ENCODE assay signal across 12 cellular contexts in the genomic region with DNA sequence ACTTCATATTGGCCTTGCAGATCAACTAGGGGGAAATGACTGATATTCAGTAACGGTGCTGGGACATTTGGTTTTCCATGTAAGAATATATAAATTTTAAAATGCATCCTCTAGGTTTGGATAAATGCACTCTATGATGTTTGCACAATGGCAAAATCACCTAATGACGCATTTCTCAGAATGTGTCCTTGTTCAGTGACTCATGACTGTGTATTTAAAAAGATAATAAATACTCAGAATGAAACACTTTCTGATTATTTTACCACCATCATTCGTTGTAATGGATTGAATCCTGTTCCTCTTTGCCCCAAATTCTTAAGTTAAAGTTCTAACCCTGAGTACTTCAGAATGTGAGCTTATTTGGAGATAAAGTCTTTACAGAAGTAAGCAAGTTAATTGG. TPM values are rescaled to one million over a fixed set of nuclear protein-coding genes. Genes with fewer than 3 reads are reported as not detected.
DNase-seq lines count a peak whose midpoint lies in the region; ATAC-seq and TF ChIP-seq lines count a peak whose summit lies in the region.
"Had no signal": no experiment of that assay in that cellular context is flagged by ENCODE, and none has a peak within 500 bp of the region (broad histone marks: within the 10 kb centered on the region; RNA-seq: fewer than 3 reads in every experiment).

No MANE protein-coding gene starts in this region.

- H3K27me3 ChIP-seq in dorsolateral prefrontal cortex (no peaks in the 10 kb centered on the region), aorta (ENCODE audit: control insufficient read depth in 1 of 2, insufficient read depth in 2 of 2, low read length in 1 of 2) (no peaks in the 10 kb centered on the region)

- peaks cover 70% of the 10 kb centered on the region for H3K4me1 Mint-ChIP-seq in activated naive CD8-positive, alpha-beta T cell treated with anti-CD3 and anti-CD28 coated beads, Interleukin-2, amount 50 U/mL, for 24 hours
- peaks cover 20% of the 10 kb centered on the region for H3K4me1 Mint-ChIP-seq in glutamatergic neuron (ENCODE audit: low read depth, unreplicated experiment)

- peak overlapping the region; percentile 98 for H3K27ac Mint-ChIP-seq in activated naive CD8-positive, alpha-beta T cell treated with anti-CD3 and anti-CD28 coated beads, Interleukin-2, amount 50 U/mL, for 24 hours
- H3K27ac Mint-ChIP-seq in glutamatergic neuron (ENCODE audit: unreplicated experiment) = peak overlapping the region; percentile 46
- H3K27ac Mint-ChIP-seq: CD4-positive, alpha-beta T cell had no signal

- H3K4me3 ChIP-seq in dorsolateral prefrontal cortex (no peak overlapping the region), aorta (ENCODE audit: low read length in 2 of 2) (no peak overlapping the region)
- H3K4me3 ChIP-seq: smooth muscle cell had no signal

- 77% methylated on average over 3 of the region's 3 CpGs for WGBS in aorta, 2 donors

- TF ChIP-seq CTCF in glutamatergic neuron (IDR thresholded peaks at IDR 0.05; ENCODE audit: partially characterized antibody, unreplicated experiment) (no peak), dorsolateral prefrontal cortex (IDR thresholded peaks at IDR 0.05 in 54 of 56, conservative IDR thresholded peaks at IDR 0.05 in 2 of 56; ENCODE audit: low read depth in 1 of 56, partially characterized antibody in 56 of 56) (no peak)

- no peaks in the 10 kb centered on the region for H3K9me3 ChIP-seq in aorta (ENCODE audit: control insufficient read depth, low read length)

- no peaks in the 10 kb centered on the region for H3K4me1 ChIP-seq in aorta (ENCODE audit: control insufficient read depth in 1 of 2, insufficient read depth in 2 of 2, low read length in 2 of 2)

- no peak overlapping the region for H3K27ac ChIP-seq in dorsolateral prefrontal cortex
- no peak overlapping the region for H3K27ac ChIP-seq in aorta (ENCODE audit: low read depth in 1 of 2, low read length in 2 of 2)

- H3K36me3 Mint-ChIP-seq in activated naive CD8-positive, alpha-beta T cell treated with anti-CD3 and anti-CD28 coated beads, Interleukin-2, amount 50 U/mL, for 24 hours (ENCODE audit: low read depth) = peaks cover 1% of the 10 kb centered on the region
- H3K36me3 Mint-ChIP-seq in glutamatergic neuron (ENCODE audit: unreplicated experiment) = no peaks in the 10 kb centered on the region

- no peaks in the 10 kb centered on the region for H3K36me3 ChIP-seq in aorta (ENCODE audit: control insufficient read depth in 1 of 2, insufficient read depth in 2 of 2, low read length in 1 of 2)

- H3K27me3 Mint-ChIP-seq in activated naive CD8-positive, alpha-beta T cell treated with anti-CD3 and anti-CD28 coated beads, Interleukin-2, amount 50 U/mL, for 24 hours = no peaks in the 10 kb centered on the region
- peaks cover 4% of the 10 kb centered on the region for H3K27me3 Mint-ChIP-seq in glutamatergic neuron (ENCODE audit: unreplicated experiment)
- H3K27me3 Mint-ChIP-seq: CD4-positive, alpha-beta T cell had no signal

- intact Hi-C loops in dorsolateral prefrontal cortex (cut with DNase I) = no loop called here
- intact Hi-C loops in aorta (cut with DNase I) = loop anchor here in 1 of 2 donors (5.0 kb wide), 1 partner anchor 36 kb away; no protein-coding TSS in a partner anchor

- no peak for ATAC-seq in activated naive CD8-positive, alpha-beta T cell treated with anti-CD3 and anti-CD28 coated beads, Interleukin-2, amount 50 U/mL, for 24 hours
- ATAC-seq in HG03108 (IDR thresholded peaks at IDR 0.05; ENCODE audit: unreplicated experiment) (no peak), aorta (ENCODE audit: low FRiP score) (no peak)

- H3K4me3 Mint-ChIP-seq in activated naive CD8-positive, alpha-beta T cell treated with anti-CD3 and anti-CD28 coated beads, Interleukin-2, amount 50 U/mL, for 24 hours = peak overlapping the region; percentile 43
- H3K4me3 Mint-ChIP-seq in glutamatergic neuron (ENCODE audit: unreplicated experiment) = no peak overlapping the region
- H3K4me3 Mint-ChIP-seq: CD4-positive, alpha-beta T cell had no signal

- peak; percentile 84 for DNase-seq in DMS53 (lab: John Stamatoyannopoulos, UW)
- peak; percentile 38 for DNase-seq in HT1080 (ENCODE audit: low read depth)
- no peak for DNase-seq in activated naive CD8-positive, alpha-beta T cell treated with anti-CD3 and anti-CD28 coated beads, Interleukin-2, amount 50 U/mL, for 24 hours
- no peak for DNase-seq in glutamatergic neuron
- DNase-seq in dorsolateral prefrontal cortex = no peak
- DNase-seq in aorta = no peak
- DNase-seq in NOMO-1 treated with dmso at 0.1 percent for 144 hours (lab: John Stamatoyannopoulos, UW; ENCODE audit: unreplicated experiment) = no peak
- DNase-seq: CD4-positive, alpha-beta T cell; NCI-H1436 treated with DMSO at 0.1 percent for 48 hours; NCI-H510A had no signal

- no peaks in the 10 kb centered on the region for H3K9me3 Mint-ChIP-seq in activated naive CD8-positive, alpha-beta T cell treated with anti-CD3 and anti-CD28 coated beads, Interleukin-2, amount 50 U/mL, for 24 hours
- no peaks in the 10 kb centered on the region for H3K9me3 Mint-ChIP-seq in glutamatergic neuron (ENCODE audit: unreplicated experiment)
- H3K9me3 Mint-ChIP-seq: CD4-positive, alpha-beta T cell had no signal

RNA-seq across cellular contexts. Expression of gene ADGRG1, which starts 17.2 kb away (rescaled TPM):
- 11.5 and 18.9 TPM in 2 replicates for total RNA-seq in HT1080 (2014; rRNA removed; shearing (Covaris generic))
- 38.4 and 40.5 TPM in 2 replicates for polyA plus RNA-seq in HT1080 (2015; cell fraction: cytosol; rRNA removed)
- 43.5 and 54.5 TPM in 2 replicates for polyA plus RNA-seq in HT1080 (2015; cell fraction: nucleus; rRNA removed)
- 116 TPM for total RNA-seq in glutamatergic neuron (ENCODE audit: unreplicated experiment)
- 100 to 1,000 TPM in 117 of 120 experiments, 10 to 100 TPM in 3; 82.9 to 344 (median 153) TPM for total RNA-seq in dorsolateral prefrontal cortex
- total RNA-seq in aorta = 10 to 100 TPM; 33.0 to 68.4 TPM
- 1 to 10 TPM; 1.2 to 2.1 TPM for polyA plus RNA-seq in aorta

RNA-seq across cellular contexts. Expression of gene ADGRG3, which starts 56.9 kb away (rescaled TPM):
- total RNA-seq in HT1080 (2014; rRNA removed; shearing (Covaris generic)) = not detected in 2 replicates
- 0.15 TPM in 1 of 2 replicates, not detected in the other for polyA plus RNA-seq in HT1080 (2015; cell fraction: cytosol; rRNA removed)
- 0.45 and 0.58 TPM in 2 replicates for polyA plus RNA-seq in HT1080 (2015; cell fraction: nucleus; rRNA removed)
- not detected for total RNA-seq in glutamatergic neuron (ENCODE audit: unreplicated experiment)
- total RNA-seq in dorsolateral prefrontal cortex = 1 to 10 TPM in 31 of 120 experiments, under 1 TPM in 54, not detected in 35; 0.11 to 5.1 (median 0.77) TPM
- total RNA-seq in aorta = 1 to 10 TPM in 1 of 2 donors, under 1 TPM in 1; 0.84 to 3.9 TPM
- polyA plus RNA-seq in aorta = under 1 TPM; 0.08 to 0.25 TPM
- polyA plus RNA-seq: smooth muscle cell had no signal

Comparison
In these comparisons a context has a peak if more than half of its experiments do, and no peak if none do; other contexts are left out.
1. DNase-seq: peak in DMS53 (single experiment) and HT1080 (single experiment); none in activated naive CD8-positive, alpha-beta T cell treated with anti-CD3 and anti-CD28 coated beads, Interleukin-2, amount 50 U/mL, for 24 hours (single experiment), glutamatergic neuron (single experiment), dorsolateral prefrontal cortex (0 of 10), aorta (0 of 2) and NOMO-1 treated with dmso at 0.1 percent for 144 hours (single experiment).